Comparison of ENCODE assay signal across 8 cellular contexts in genomic region chr11:111454561-111455192, GRCh38. TPM values are rescaled to one million over a fixed set of nuclear protein-coding genes. Genes with fewer than 3 reads are reported as not detected.
A peak's percentile ranks its signal among the peaks of the same experiment; 100 is the strongest.
DNase-seq lines count a peak whose midpoint lies in the region; ATAC-seq and TF ChIP-seq lines count a peak whose summit lies in the region.

No MANE protein-coding gene starts in this region.

- H3K27me3 ChIP-seq in Loucy (ENCODE audit: insufficient read depth, low read length, poor library complexity, severe bottlenecking) (no peaks in the 10 kb centered on the region), colonic mucosa (no peaks in the 10 kb centered on the region), lower lobe of right lung (ENCODE audit: low read depth) (no peaks in the 10 kb centered on the region)

- H3K4me1 ChIP-seq in Loucy (ENCODE audit: insufficient read depth, low read length, poor library complexity, severe bottlenecking), result peaks cover 5% of the 10 kb centered on the region
- H3K4me1 ChIP-seq in colonic mucosa, result no peaks in the 10 kb centered on the region
- no peaks in the 10 kb centered on the region for H3K4me1 ChIP-seq in lower lobe of right lung

- H3K36me3 ChIP-seq in Loucy (ENCODE audit: insufficient read depth, low read length), result no peaks in the 10 kb centered on the region
- H3K36me3 ChIP-seq in colonic mucosa, result no peaks in the 10 kb centered on the region
- no peaks in the 10 kb centered on the region for H3K36me3 ChIP-seq in lower lobe of right lung

- intact Hi-C loops in colonic mucosa (cut with DNase I), result no loop called here
- intact Hi-C loops in lower lobe of right lung (cut with DNase I), result no loop called here

- ATAC-seq in lower lobe of right lung, result peak; percentile 50 to 58
- ATAC-seq in stimulated activated naive CD8-positive, alpha-beta T cell treated with anti-CD3 and anti-CD28 coated beads, Interleukin-15, Interleukin-2, amounts not matched to agents 100 U/mL and 50 U/mL, for 24 hours, result peak; percentile 72
- ATAC-seq in HG03432 (IDR thresholded peaks at IDR 0.05; ENCODE audit: unreplicated experiment), result no peak
- no peak for ATAC-seq in GM18511 (IDR thresholded peaks at IDR 0.05; ENCODE audit: unreplicated experiment)

- H3K27ac ChIP-seq in VCaP (peak overlapping the region; percentile 52; the same call in 1 of the 2 replicates), colonic mucosa (no peak overlapping the region), lower lobe of right lung (no peak overlapping the region)

- H4K20me1 ChIP-seq in Loucy (ENCODE audit: insufficient read depth, low read length, poor library complexity, severe bottlenecking), result no peaks in the 10 kb centered on the region

- peak; percentile 69 for DNase-seq in ELF-1 (ENCODE audit: low read depth, low spot score)
- peak; percentile 40 for DNase-seq in colonic mucosa
- no peak for DNase-seq in lower lobe of right lung
- peak; percentile 84 for DNase-seq in stimulated activated naive CD8-positive, alpha-beta T cell treated with anti-CD3 and anti-CD28 coated beads, Interleukin-15, Interleukin-2, amounts not matched to agents 100 U/mL and 50 U/mL, for 24 hours

- H3F3A ChIP-seq in Loucy (ENCODE audit: low read depth), result no peaks in the 10 kb centered on the region

- H3K9ac ChIP-seq in Loucy (ENCODE audit: low read depth, low read length, poor library complexity, severe bottlenecking), result peak overlapping the region; percentile 9
- H3K9ac ChIP-seq in colonic mucosa (ENCODE audit: low read depth in 2 of 2, low read length in 2 of 2), result no peak overlapping the region

- H2AFZ ChIP-seq in Loucy (ENCODE audit: low read length), result peak overlapping the region; percentile 71

- TF ChIP-seq CTCF in Loucy (conservative IDR thresholded peaks at IDR 0.05; ENCODE audit: low read length), result peak; percentile 47
- TF ChIP-seq CTCF in VCaP (conservative IDR thresholded peaks at IDR 0.05), result peak; percentile 75
- TF ChIP-seq CTCF in colonic mucosa (IDR thresholded peaks at IDR 0.05), result no peak
- TF ChIP-seq CTCF in lower lobe of right lung (IDR thresholded peaks at IDR 0.05), result peak; percentile 35

- H3K4me3 ChIP-seq in Loucy (ENCODE audit: low read length, poor library complexity, severe bottlenecking), result no peak overlapping the region
- H3K4me3 ChIP-seq in colonic mucosa, result no peak overlapping the region
- H3K4me3 ChIP-seq in lower lobe of right lung, result no peak overlapping the region

- no peaks in the 10 kb centered on the region for H3K9me2 ChIP-seq in Loucy (replicated peaks; ENCODE audit: low read depth, low read length)

- H3K79me2 ChIP-seq in Loucy (ENCODE audit: insufficient read depth, low read length), result no peaks in the 10 kb centered on the region

- H3K9me3 ChIP-seq in Loucy (ENCODE audit: insufficient read depth, low read depth, low read length) (no peaks in the 10 kb centered on the region), colonic mucosa (no peaks in the 10 kb centered on the region), lower lobe of right lung (no peaks in the 10 kb centered on the region)

- H3K4me2 ChIP-seq in Loucy (ENCODE audit: low read depth, low read length, poor library complexity, severe bottlenecking), result no peak overlapping the region

RNA-seq across cellular contexts. Expression of gene BTG4, which starts 57.5 kb away (rescaled TPM):
- not detected for total RNA-seq in colonic mucosa
- total RNA-seq in lower lobe of right lung, result 0.38 TPM

RNA-seq across cellular contexts. Expression of gene HOATZ, which starts 59.9 kb away (rescaled TPM):
- total RNA-seq in colonic mucosa (not detected), lower lobe of right lung (15.0 TPM)

Comparison
In these comparisons a context has a peak if more than half of its experiments do, and no peak if none do; other contexts are left out.
1. ATAC-seq: peak in lower lobe of right lung (2 of 2) and stimulated activated naive CD8-positive, alpha-beta T cell treated with anti-CD3 and anti-CD28 coated beads, Interleukin-15, Interleukin-2, amounts not matched to agents 100 U/mL and 50 U/mL, for 24 hours (single experiment); none in HG03432 (single experiment) and GM18511 (single experiment).
2. RNA of gene HOATZ, which starts 59.9 kb away (total RNA-seq): 15.0 TPM in lower lobe of right lung (single experiment); not detected in colonic mucosa; every median in the first group is over 10 times any median in the second.